Comparison of ENCODE assay signal across 14 cellular contexts in genomic region chr2:75241696-75242095, GRCh38. TPM values are rescaled to one million over a fixed set of nuclear protein-coding genes. Genes with fewer than 3 reads are reported as not detected.
DNase-seq lines count a peak whose midpoint lies in the region; TF ChIP-seq lines count a peak whose summit lies in the region.
"Had no signal": no experiment of that assay in that cellular context is flagged by ENCODE, and none has a peak within 500 bp of the region (broad histone marks: within the 10 kb centered on the region; RNA-seq: fewer than 3 reads in every experiment).

No MANE protein-coding gene starts in this region.

- no peaks in the 10 kb centered on the region for H3K27me3 ChIP-seq in CD8-positive, alpha-beta memory T cell (ENCODE audit: insufficient read depth, low read length, poor library complexity, severe bottlenecking)
- H3K27me3 ChIP-seq: left lung had no signal

- POLR2A ChIA-PET in CD8-positive, alpha-beta memory T cell (lab: Charles Lee), result no interaction called here

- no peaks in the 10 kb centered on the region for H3K9me3 ChIP-seq in CD8-positive, alpha-beta memory T cell (ENCODE audit: low read length)
- H3K9me3 ChIP-seq: thoracic aorta had no signal

- CTCF ChIA-PET in CD8-positive, alpha-beta memory T cell (lab: Charles Lee), result no interaction called here

- no peak overlapping the region for H3K4me3 Mint-ChIP-seq in CD8-positive, alpha-beta memory T cell
- H3K4me3 Mint-ChIP-seq in endothelial cell (ENCODE audit: unreplicated experiment), result no peak overlapping the region
- H3K4me3 Mint-ChIP-seq: activated CD8-positive, alpha-beta T cell treated with anti-CD3 and anti-CD28 coated beads for 36 hours; CD4-positive, CD25-positive, alpha-beta regulatory T cell had no signal

- no peaks in the 10 kb centered on the region for H3K4me1 ChIP-seq in CD8-positive, alpha-beta memory T cell (ENCODE audit: insufficient read depth, low read length)
- H3K4me1 ChIP-seq: left lung had no signal

- H3K36me3 ChIP-seq in CD8-positive, alpha-beta memory T cell (ENCODE audit: insufficient read depth, low read length), result no peaks in the 10 kb centered on the region
- H3K36me3 ChIP-seq: left lung, thoracic aorta had no signal

- DNase-seq in GM13977 (ENCODE audit: low spot score) (no peak), NCI-H748 treated with DMSO at 0.1 percent for 48 hours (lab: John Stamatoyannopoulos, UW) (peak; percentile 0), cardiac fibroblast (ENCODE audit: low read depth in 2 of 2) (peak; percentile 43 to 57), endothelial cell (ENCODE audit: low spot score) (no peak), occipital lobe (lab: John Stamatoyannopoulos, UW) (no peak)
- no peak for DNase-seq in stimulated activated CD4-positive, alpha-beta T cell treated with anti-CD3 and anti-CD28 coated beads, Interleukin-4, amount 100 ng/mL, for 4 hours
- DNase-seq in CD8-positive, alpha-beta memory T cell, result no peak
- DNase-seq: activated CD8-positive, alpha-beta T cell treated with anti-CD3 and anti-CD28 coated beads for 36 hours; left lung; NCI-H1417 treated with DMSO at 0.1 percent for 48 hours had no signal

- H3K9me3 Mint-ChIP-seq in CD8-positive, alpha-beta memory T cell, result peaks cover 7 to 22% (median 11%) of the 10 kb centered on the region in 5 donors
- H3K9me3 Mint-ChIP-seq in endothelial cell (ENCODE audit: unreplicated experiment), result no peaks in the 10 kb centered on the region

- TF ChIP-seq CTCF in 22Rv1 (IDR thresholded peaks at IDR 0.05) (peak; percentile 54), GM13977 (IDR thresholded peaks at IDR 0.05; ENCODE audit: extremely low read depth, insufficient read depth, missing control alignments) (peak; percentile 40), cardiac fibroblast (IDR thresholded peaks at IDR 0.05; ENCODE audit: low read depth, low read length) (peak; percentile 43), endothelial cell (IDR thresholded peaks at IDR 0.05; ENCODE audit: unreplicated experiment) (no peak)

- no peak overlapping the region for H3K4me3 ChIP-seq in cardiac fibroblast (replicated peaks in 1 of 2; ENCODE audit: low read depth in 2 of 2, low read length in 2 of 2)
- H3K4me3 ChIP-seq in CD8-positive, alpha-beta memory T cell (ENCODE audit: low read length), result no peak overlapping the region
- H3K4me3 ChIP-seq: left lung, thoracic aorta had no signal

- peaks cover 2 to 15% of the 10 kb centered on the region in 2 donors for H3K27me3 Mint-ChIP-seq in CD8-positive, alpha-beta memory T cell
- H3K27me3 Mint-ChIP-seq in endothelial cell (ENCODE audit: unreplicated experiment), result peaks cover 2% of the 10 kb centered on the region
- H3K27me3 Mint-ChIP-seq: activated CD8-positive, alpha-beta T cell treated with anti-CD3 and anti-CD28 coated beads for 36 hours had no signal

- no peak overlapping the region for H3K27ac ChIP-seq in 22Rv1
- H3K27ac ChIP-seq in CD8-positive, alpha-beta memory T cell (ENCODE audit: low read depth, low read length), result no peak overlapping the region
- H3K27ac ChIP-seq: left lung, thoracic aorta had no signal

- H3K4me1 Mint-ChIP-seq in CD8-positive, alpha-beta memory T cell, result no peaks in the 10 kb centered on the region
- no peaks in the 10 kb centered on the region for H3K4me1 Mint-ChIP-seq in endothelial cell (ENCODE audit: unreplicated experiment)
- H3K4me1 Mint-ChIP-seq: CD4-positive, CD25-positive, alpha-beta regulatory T cell had no signal

- in situ Hi-C loops in GM13977 (cut with MboI; ENCODE audit: low pct_unique_long_range_greater_than_20kb, low sequenced_read_pairs, unreplicated experiment), result no loop called here

- no peaks in the 10 kb centered on the region for H3K36me3 Mint-ChIP-seq in CD8-positive, alpha-beta memory T cell
- peaks cover 5% of the 10 kb centered on the region for H3K36me3 Mint-ChIP-seq in endothelial cell (ENCODE audit: low read depth, unreplicated experiment)
- H3K36me3 Mint-ChIP-seq: CD4-positive, CD25-positive, alpha-beta regulatory T cell had no signal

- no peak overlapping the region for H3K27ac Mint-ChIP-seq in CD8-positive, alpha-beta memory T cell
- H3K27ac Mint-ChIP-seq in endothelial cell (ENCODE audit: unreplicated experiment), result no peak overlapping the region
- H3K27ac Mint-ChIP-seq: activated CD8-positive, alpha-beta T cell treated with anti-CD3 and anti-CD28 coated beads for 36 hours; CD4-positive, CD25-positive, alpha-beta regulatory T cell had no signal

RNA-seq across cellular contexts. Expression of gene TACR1, which starts 42.4 kb away (rescaled TPM):
- not detected for total RNA-seq in CD8-positive, alpha-beta memory T cell
- not detected for polyA plus RNA-seq in CD8-positive, alpha-beta memory T cell
- total RNA-seq in endothelial cell (ENCODE audit: unreplicated experiment), result 1.0 TPM
- total RNA-seq in occipital lobe, result 0.47 TPM
- total RNA-seq: activated CD8-positive, alpha-beta T cell treated with anti-CD3 and anti-CD28 coated beads for 36 hours; CD4-positive, CD25-positive, alpha-beta regulatory T cell; dermis microvascular lymphatic vessel endothelial cell had no signal

Comparison
In these comparisons a context has a peak if more than half of its experiments do, and no peak if none do; other contexts are left out.
1. DNase-seq: peak in NCI-H748 treated with DMSO at 0.1 percent for 48 hours (single experiment) and cardiac fibroblast (2 of 2); none in GM13977 (single experiment), stimulated activated CD4-positive, alpha-beta T cell treated with anti-CD3 and anti-CD28 coated beads, Interleukin-4, amount 100 ng/mL, for 4 hours (0 of 2), CD8-positive, alpha-beta memory T cell (0 of 5), endothelial cell (single experiment) and occipital lobe (single experiment).